In the genomic region with DNA sequence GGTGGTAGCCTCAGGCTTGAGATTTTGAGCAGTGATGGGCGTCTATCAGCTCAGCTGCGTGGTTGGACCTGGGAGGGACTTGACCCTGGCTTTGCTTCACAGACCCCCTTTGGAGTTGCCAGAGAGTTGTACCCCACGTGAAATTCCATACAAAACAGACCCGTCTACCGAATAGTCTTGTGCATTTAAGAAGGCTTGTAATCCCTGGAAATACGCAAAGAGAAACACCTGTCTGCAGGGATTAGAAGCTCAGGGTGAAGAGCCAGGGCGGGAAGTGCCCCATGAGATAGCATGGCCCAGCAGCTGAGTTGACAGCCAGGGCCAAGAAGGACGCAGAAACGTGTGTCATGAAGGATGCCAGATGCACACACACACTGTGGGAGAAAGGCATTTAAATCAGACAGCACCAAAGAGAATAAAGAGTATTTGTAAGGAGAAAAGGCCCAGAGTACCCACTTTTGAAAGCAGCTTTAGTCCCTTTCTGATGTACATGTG, we compare ENCODE assay signal across 34 cellular contexts. TPM values are rescaled to one million over a fixed set of nuclear protein-coding genes. Genes with fewer than 3 reads are reported as not detected.
"Had no signal": no experiment of that assay in that cellular context is flagged by ENCODE, and none has a peak within 500 bp of the region (broad histone marks: within the 10 kb centered on the region; RNA-seq: fewer than 3 reads in every experiment).

No MANE protein-coding gene starts in this region.

- H3K9me3 Mint-ChIP-seq: activated naive CD4-positive, alpha-beta T cell treated with anti-CD3 and anti-CD28 coated beads, Interleukin-2, amount 50 U/mL, for 24 hours; activated naive CD8-positive, alpha-beta T cell treated with anti-CD3 and anti-CD28 coated beads, Interleukin-2, amount 10 ng/mL, durations not matched to agents 7 days and 5 days had no signal

- H3K27me3 Mint-ChIP-seq: activated naive CD4-positive, alpha-beta T cell treated with anti-CD3 and anti-CD28 coated beads, Interleukin-2, amount 50 U/mL, for 24 hours; activated naive CD8-positive, alpha-beta T cell treated with anti-CD3 and anti-CD28 coated beads, Interleukin-2, amount 10 ng/mL, durations not matched to agents 7 days and 5 days; central memory CD8-positive, alpha-beta T cell had no signal

- H3K4me3 ChIP-seq: ascending aorta, cardiac muscle cell, Peyer's patch had no signal

- DNase-seq: activated CD4-positive, alpha-beta T cell treated with anti-CD3 and anti-CD28 coated beads for 1 hour; activated CD4-positive, alpha-beta T cell treated with anti-CD3 and anti-CD28 coated beads for 48 hours; activated CD4-positive, alpha-beta T cell treated with anti-CD3 and anti-CD28 coated beads, Interleukin-2, amount 50 U/mL, for 4 hours; activated CD4-positive, CD25-positive, alpha-beta regulatory T cell; activated CD8-positive, alpha-beta T cell treated with anti-CD3 and anti-CD28 coated beads for 36 hours; activated gamma-delta T cell; activated naive CD4-positive, alpha-beta T cell treated with Interleukin-2 at 50 U/mL for 16 hours; activated naive CD8-positive, alpha-beta T cell treated with anti-CD3 and anti-CD28 coated beads, Interleukin-2, amount 10 ng/mL, durations not matched to agents 7 days and 5 days; activated T-cell treated with anti-CD3 and anti-CD28 coated beads, Interleukin-2, amount 50 U/mL, for 1 hour; amygdala; NCI-H1092 treated with DMSO at 0.1 percent for 48 hours; NCI-H1417; NCI-H146; NCI-H187 treated with DMSO at 0.1 percent for 48 hours; NCI-H2081; NCI-H345; NCI-H526 treated with DMSO at 0.1 percent for 48 hours; NCI-H774; Peyer's patch; RPMI8226; SIG-M5; SW 1271; T-helper 1 cell; T-helper 2 cell; T-helper 9 cell had no signal

- H3K9me3 ChIP-seq: ascending aorta, Peyer's patch had no signal

- H3K27ac Mint-ChIP-seq: activated CD8-positive, alpha-beta T cell treated with anti-CD3 and anti-CD28 coated beads for 36 hours; activated naive CD4-positive, alpha-beta T cell treated with anti-CD3 and anti-CD28 coated beads, Interleukin-2, amount 50 U/mL, for 24 hours; activated naive CD8-positive, alpha-beta T cell treated with anti-CD3 and anti-CD28 coated beads, Interleukin-2, amount 10 ng/mL, durations not matched to agents 7 days and 5 days; activated T-helper 2 cell treated with anti-CD3 and anti-CD28 coated beads, Interferon-gamma antibody, Interleukin-2, Interleukin-4, amounts not matched to agents 10 μg/mL and 5 μg/mL and 100 μg/mL, durations not matched to agents 14 hours and 24 hours and 36 hours had no signal

- H3K4me3 Mint-ChIP-seq: activated CD8-positive, alpha-beta T cell treated with anti-CD3 and anti-CD28 coated beads for 36 hours; activated naive CD4-positive, alpha-beta T cell treated with anti-CD3 and anti-CD28 coated beads, Interleukin-2, amount 50 U/mL, for 24 hours; activated naive CD8-positive, alpha-beta T cell treated with anti-CD3 and anti-CD28 coated beads, Interleukin-2, amount 10 ng/mL, durations not matched to agents 7 days and 5 days; central memory CD8-positive, alpha-beta T cell had no signal

- H3K36me3 Mint-ChIP-seq: activated naive CD4-positive, alpha-beta T cell treated with anti-CD3 and anti-CD28 coated beads, Interleukin-2, amount 50 U/mL, for 24 hours; activated naive CD8-positive, alpha-beta T cell treated with anti-CD3 and anti-CD28 coated beads, Interleukin-2, amount 10 ng/mL, durations not matched to agents 7 days and 5 days had no signal

- H3K36me3 ChIP-seq: ascending aorta, cardiac muscle cell, Peyer's patch had no signal

- H3K27me3 ChIP-seq: ascending aorta, Peyer's patch had no signal

- H3K4me1 Mint-ChIP-seq: activated naive CD4-positive, alpha-beta T cell treated with anti-CD3 and anti-CD28 coated beads, Interleukin-2, amount 50 U/mL, for 24 hours; activated naive CD8-positive, alpha-beta T cell treated with anti-CD3 and anti-CD28 coated beads, Interleukin-2, amount 10 ng/mL, durations not matched to agents 7 days and 5 days; central memory CD8-positive, alpha-beta T cell had no signal

RNA-seq across cellular contexts. Expression of a gene that starts 46.5 kb away (rescaled TPM):
- total RNA-seq: activated CD8-positive, alpha-beta memory T cell treated with anti-CD3 and anti-CD28 coated beads for 36 hours; activated CD8-positive, alpha-beta T cell treated with anti-CD3 and anti-CD28 coated beads for 36 hours; activated naive CD8-positive, alpha-beta T cell treated with anti-CD3 and anti-CD28 coated beads, Interleukin-2, amount 10 ng/mL, durations not matched to agents 7 days and 5 days; activated T-helper 2 cell treated with anti-CD3 and anti-CD28 coated beads, Interferon-gamma antibody, Interleukin-2, Interleukin-4, amounts not matched to agents 10 μg/mL and 5 μg/mL and 100 μg/mL, durations not matched to agents 14 hours and 24 hours and 36 hours; ascending aorta; cardiac muscle cell; chondrocyte; LHCN-M2; NCI-H460 had no signal
